ENCODE assay signal across 1 cellular context in the genomic region with DNA sequence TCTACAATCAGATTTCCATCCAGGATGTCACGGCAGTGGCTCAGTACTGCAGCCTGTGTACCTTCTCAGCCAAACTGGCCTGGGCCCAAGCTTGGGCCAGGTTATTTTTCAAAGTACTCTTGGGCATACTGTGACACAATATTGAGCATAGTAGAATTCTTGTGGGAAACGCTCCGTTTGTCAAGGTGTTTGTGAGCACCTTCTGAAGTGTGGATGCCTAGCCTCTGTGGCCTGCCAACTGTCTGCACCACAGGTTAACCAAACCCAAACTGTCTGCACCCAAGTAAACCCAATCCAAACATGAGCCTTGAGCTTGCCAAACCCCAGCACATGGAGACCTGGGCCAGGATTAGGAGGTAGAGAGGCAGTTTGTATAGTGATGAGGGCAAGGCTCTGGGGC.
TF ChIP-seq lines count a peak whose summit lies in the region.

No MANE protein-coding gene starts in this region.

TF ChIP-seq in WTC11, 78 proteins besides CTCF, POLR2A, EP300 and RAD21:
- TF ChIP-seq, protein P1, sequence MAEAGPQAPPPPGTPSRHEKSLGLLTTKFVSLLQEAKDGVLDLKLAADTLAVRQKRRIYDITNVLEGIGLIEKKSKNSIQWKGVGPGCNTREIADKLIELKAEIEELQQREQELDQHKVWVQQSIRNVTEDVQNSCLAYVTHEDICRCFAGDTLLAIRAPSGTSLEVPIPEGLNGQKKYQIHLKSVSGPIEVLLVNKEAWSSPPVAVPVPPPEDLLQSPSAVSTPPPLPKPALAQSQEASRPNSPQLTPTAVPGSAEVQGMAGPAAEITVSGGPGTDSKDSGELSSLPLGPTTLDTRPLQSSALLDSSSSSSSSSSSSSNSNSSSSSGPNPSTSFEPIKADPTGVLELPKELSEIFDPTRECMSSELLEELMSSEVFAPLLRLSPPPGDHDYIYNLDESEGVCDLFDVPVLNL (CRISPR knock-in tag; IDR thresholded peaks at IDR 0.05; ENCODE audit: borderline replicate concordance, low read depth) = no peak
- no peak for TF ChIP-seq CREM (CRISPR knock-in tag; IDR thresholded peaks at IDR 0.05)
- no peak for TF ChIP-seq ZNF317 (CRISPR knock-in tag; IDR thresholded peaks at IDR 0.05; ENCODE audit: borderline replicate concordance, low read depth)
- TF ChIP-seq KAT7 (CRISPR knock-in tag; IDR thresholded peaks at IDR 0.05; ENCODE audit: borderline replicate concordance) = no peak
- TF ChIP-seq E2F1 (CRISPR knock-in tag; IDR thresholded peaks at IDR 0.05) = no peak
- no peak for TF ChIP-seq GABPB1 (CRISPR knock-in tag; IDR thresholded peaks at IDR 0.05)
- no peak for TF ChIP-seq TEAD1 (CRISPR knock-in tag; IDR thresholded peaks at IDR 0.05)
- no peak for TF ChIP-seq ELF4 (CRISPR knock-in tag; IDR thresholded peaks at IDR 0.05; ENCODE audit: low read depth)
- TF ChIP-seq SMAD4 (CRISPR knock-in tag; IDR thresholded peaks at IDR 0.05) = no peak
